In genomic region chr17:35184274-35184673, GRCh38 we compare ENCODE assay signal across 2 cellular contexts.
TF ChIP-seq lines count a peak whose summit lies in the region.

No MANE protein-coding gene starts in this region.

TF ChIP-seq in GM23338, 12 proteins besides CTCF, POLR2A, EP300 and RAD21:
- no peak for TF ChIP-seq REST (IDR thresholded peaks at IDR 0.05; ENCODE audit: unreplicated experiment)
- TF ChIP-seq POLR2AphosphoS5 (IDR thresholded peaks at IDR 0.05; ENCODE audit: low read depth) = no peak
- no peak for TF ChIP-seq ZNF331 (CRISPR knock-in tag; IDR thresholded peaks at IDR 0.05; ENCODE audit: low read depth)
- TF ChIP-seq CREB1 (CRISPR knock-in tag; IDR thresholded peaks at IDR 0.05; ENCODE audit: low read depth) = no peak
- no peak for TF ChIP-seq ETS1 (IDR thresholded peaks at IDR 0.05)
- TF ChIP-seq EZH2 (IDR thresholded peaks at IDR 0.05; ENCODE audit: low read depth, unreplicated experiment) = no peak
- TF ChIP-seq JUNB (IDR thresholded peaks at IDR 0.05; ENCODE audit: unreplicated experiment) = no peak
- no peak for TF ChIP-seq STAT1 (IDR thresholded peaks at IDR 0.05; ENCODE audit: unreplicated experiment)
- no peak for TF ChIP-seq NANOG (IDR thresholded peaks at IDR 0.05; ENCODE audit: borderline replicate concordance)
- no peak for TF ChIP-seq ZNF462 (CRISPR knock-in tag; IDR thresholded peaks at IDR 0.05)
- TF ChIP-seq ZNF114 (CRISPR knock-in tag; IDR thresholded peaks at IDR 0.05) = no peak
- no peak for TF ChIP-seq EZH2phosphoT487 (IDR thresholded peaks at IDR 0.05; ENCODE audit: unreplicated experiment)
TF ChIP-seq in GM23338: peak in this region for 0.

TF ChIP-seq in H1, 55 proteins besides CTCF, POLR2A, EP300 and RAD21:
- no peak for TF ChIP-seq EGR1 (IDR thresholded peaks at IDR 0.05; ENCODE audit: borderline replicate concordance, low read depth, low read length)
- TF ChIP-seq SP4 (IDR thresholded peaks at IDR 0.05; ENCODE audit: low read length) = no peak
- no peak for TF ChIP-seq SP2 (IDR thresholded peaks at IDR 0.05; ENCODE audit: low read length)
- no peak for TF ChIP-seq ATF3 (IDR thresholded peaks at IDR 0.05; ENCODE audit: insufficient read depth, low read depth, low read length)
- no peak for TF ChIP-seq RFX5 (IDR thresholded peaks at IDR 0.05; ENCODE audit: borderline replicate concordance, low read depth, low read length)
- no peak for TF ChIP-seq EZH2 (IDR thresholded peaks at IDR 0.05; ENCODE audit: low read depth, low read length, severe bottlenecking)
- TF ChIP-seq CEBPB (IDR thresholded peaks at IDR 0.05; ENCODE audit: low read depth, low read length) = no peak
- no peak for TF ChIP-seq ATF2 (IDR thresholded peaks at IDR 0.05; ENCODE audit: low read length)
- no peak for TF ChIP-seq SAP30 (IDR thresholded peaks at IDR 0.05; ENCODE audit: insufficient read depth, insufficient replicate concordance, low read length)
- TF ChIP-seq RBBP5 (IDR thresholded peaks at IDR 0.05; ENCODE audit: borderline replicate concordance, low read depth, low read length) = no peak
- no peak for TF ChIP-seq GTF2F1 (IDR thresholded peaks at IDR 0.05; ENCODE audit: borderline replicate concordance, low read depth, low read length)
